1 cellular context compared by ENCODE assay signal in the genomic region with DNA sequence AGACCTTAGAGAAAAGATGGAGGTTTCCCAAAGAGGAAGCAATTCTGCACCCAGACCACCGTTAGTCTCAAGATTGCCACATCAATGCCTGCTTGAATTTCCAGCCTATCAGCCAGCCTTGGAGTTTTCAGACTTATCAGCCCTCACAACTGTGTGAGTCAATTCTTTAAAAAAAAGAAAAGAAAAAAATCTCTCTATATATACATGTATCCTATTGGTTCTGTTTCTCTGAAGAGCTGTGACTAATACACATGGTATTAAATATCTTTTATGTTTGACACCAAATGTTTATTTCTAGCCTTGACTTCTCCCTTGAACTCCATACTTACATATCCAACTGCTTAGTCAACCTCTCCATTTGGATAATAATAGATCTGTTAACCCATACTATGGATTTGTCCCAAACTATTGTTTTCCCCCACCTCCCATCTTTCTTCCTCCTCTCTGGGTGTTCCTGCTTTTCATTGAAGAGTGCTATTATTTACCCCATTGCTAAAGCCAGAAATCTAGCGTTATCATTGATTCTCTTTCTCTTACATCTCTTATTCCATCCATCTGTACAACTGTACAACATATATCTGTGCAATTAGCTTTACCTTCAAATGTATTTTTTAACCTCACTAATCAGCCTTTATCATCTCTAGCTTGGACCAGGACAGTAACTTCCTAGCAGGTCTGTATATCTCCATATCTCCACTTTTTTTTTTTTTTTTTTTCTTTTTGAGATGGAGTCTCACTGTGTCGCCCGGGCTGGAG.
A peak's percentile ranks its signal among the peaks of the same experiment; 100 is the strongest.
TF ChIP-seq lines count a peak whose summit lies in the region.

No MANE protein-coding gene starts in this region.

TF ChIP-seq in K562, 482 proteins besides CTCF, POLR2A, EP300 and RAD21 (continued from another document and continues in another):
- TF ChIP-seq, protein P1, sequence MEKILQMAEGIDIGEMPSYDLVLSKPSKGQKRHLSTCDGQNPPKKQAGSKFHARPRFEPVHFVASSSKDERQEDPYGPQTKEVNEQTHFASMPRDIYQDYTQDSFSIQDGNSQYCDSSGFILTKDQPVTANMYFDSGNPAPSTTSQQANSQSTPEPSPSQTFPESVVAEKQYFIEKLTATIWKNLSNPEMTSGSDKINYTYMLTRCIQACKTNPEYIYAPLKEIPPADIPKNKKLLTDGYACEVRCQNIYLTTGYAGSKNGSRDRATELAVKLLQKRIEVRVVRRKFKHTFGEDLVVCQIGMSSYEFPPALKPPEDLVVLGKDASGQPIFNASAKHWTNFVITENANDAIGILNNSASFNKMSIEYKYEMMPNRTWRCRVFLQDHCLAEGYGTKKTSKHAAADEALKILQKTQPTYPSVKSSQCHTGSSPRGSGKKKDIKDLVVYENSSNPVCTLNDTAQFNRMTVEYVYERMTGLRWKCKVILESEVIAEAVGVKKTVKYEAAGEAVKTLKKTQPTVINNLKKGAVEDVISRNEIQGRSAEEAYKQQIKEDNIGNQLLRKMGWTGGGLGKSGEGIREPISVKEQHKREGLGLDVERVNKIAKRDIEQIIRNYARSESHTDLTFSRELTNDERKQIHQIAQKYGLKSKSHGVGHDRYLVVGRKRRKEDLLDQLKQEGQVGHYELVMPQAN (IDR thresholded peaks at IDR 0.05; ENCODE audit: borderline replicate concordance), result no peak
- TF ChIP-seq, protein P2, sequence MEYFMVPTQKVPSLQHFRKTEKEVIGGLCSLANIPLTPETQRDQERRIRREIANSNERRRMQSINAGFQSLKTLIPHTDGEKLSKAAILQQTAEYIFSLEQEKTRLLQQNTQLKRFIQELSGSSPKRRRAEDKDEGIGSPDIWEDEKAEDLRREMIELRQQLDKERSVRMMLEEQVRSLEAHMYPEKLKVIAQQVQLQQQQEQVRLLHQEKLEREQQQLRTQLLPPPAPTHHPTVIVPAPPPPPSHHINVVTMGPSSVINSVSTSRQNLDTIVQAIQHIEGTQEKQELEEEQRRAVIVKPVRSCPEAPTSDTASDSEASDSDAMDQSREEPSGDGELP (CRISPR knock-in tag; IDR thresholded peaks at IDR 0.05; ENCODE audit: borderline replicate concordance), result no peak
- TF ChIP-seq ETV5 (CRISPR knock-in tag; IDR thresholded peaks at IDR 0.05; ENCODE audit: low read depth) (no peak), PHB2 (IDR thresholded peaks at IDR 0.05; ENCODE audit: low read depth) (no peak), PTRF (tag; IDR thresholded peaks at IDR 0.05) (no peak), TCF3 (CRISPR knock-in tag; IDR thresholded peaks at IDR 0.05) (peak; percentile 22; the same call in 1 of the 2 replicates), BRCA1 (IDR thresholded peaks at IDR 0.05) (no peak), BRCA1 (CRISPR knock-in tag; IDR thresholded peaks at IDR 0.05) (no peak), ZNF232 (CRISPR knock-in tag; IDR thresholded peaks at IDR 0.05) (no peak), SMAD3 (CRISPR knock-in tag; conservative IDR thresholded peaks at IDR 0.05) (no peak), FOSL1 (tag; conservative IDR thresholded peaks at IDR 0.05) (peak; percentile 77), NUFIP1 (IDR thresholded peaks at IDR 0.05; ENCODE audit: partially characterized antibody) (no peak), RCOR1 (IDR thresholded peaks at IDR 0.05; ENCODE audit: borderline replicate concordance in 1 of 2, low read depth in 2 of 2, low read length in 2 of 2) (0 out of 4 replicates have a peak, but pooled peaks of 1 of the 2 experiments have one; percentile 3), PHF21A (IDR thresholded peaks at IDR 0.05; ENCODE audit: borderline replicate concordance, low read depth) (no peak), ETV6 (IDR thresholded peaks at IDR 0.05; ENCODE audit: borderline replicate concordance in 1 of 2, low read depth in 2 of 2, low read length in 1 of 2) (no peak), ETV6 (CRISPR knock-in tag; IDR thresholded peaks at IDR 0.05; ENCODE audit: borderline replicate concordance) (no peak), ZZZ3 (IDR thresholded peaks at IDR 0.05) (no peak), BRD4 (IDR thresholded peaks at IDR 0.05) (no peak), ZNF384 (IDR thresholded peaks at IDR 0.05; ENCODE audit: low read depth, low read length) (peak; percentile 49; the same call in 1 of the 2 replicates), RBM34 (IDR thresholded peaks at IDR 0.05; ENCODE audit: borderline replicate concordance, insufficient read depth, low read length) (no peak), MED1 (CRISPR knock-in tag; IDR thresholded peaks at IDR 0.05; ENCODE audit: borderline replicate concordance) (no peak), NONO (IDR thresholded peaks at IDR 0.05; ENCODE audit: low read depth in 2 of 2, low read length in 1 of 2) (no peak), ADNP (tag; IDR thresholded peaks at IDR 0.05) (0 out of 2 replicates have a peak, but pooled peaks have one; percentile 1), IFI16 (CRISPR knock-in tag; IDR thresholded peaks at IDR 0.05) (no peak), SRSF1 (IDR thresholded peaks at IDR 0.05; ENCODE audit: low read depth, low read length) (no peak), CEBPB (tag; IDR thresholded peaks at IDR 0.05) (peak; percentile 83)
- TF ChIP-seq, protein P3, sequence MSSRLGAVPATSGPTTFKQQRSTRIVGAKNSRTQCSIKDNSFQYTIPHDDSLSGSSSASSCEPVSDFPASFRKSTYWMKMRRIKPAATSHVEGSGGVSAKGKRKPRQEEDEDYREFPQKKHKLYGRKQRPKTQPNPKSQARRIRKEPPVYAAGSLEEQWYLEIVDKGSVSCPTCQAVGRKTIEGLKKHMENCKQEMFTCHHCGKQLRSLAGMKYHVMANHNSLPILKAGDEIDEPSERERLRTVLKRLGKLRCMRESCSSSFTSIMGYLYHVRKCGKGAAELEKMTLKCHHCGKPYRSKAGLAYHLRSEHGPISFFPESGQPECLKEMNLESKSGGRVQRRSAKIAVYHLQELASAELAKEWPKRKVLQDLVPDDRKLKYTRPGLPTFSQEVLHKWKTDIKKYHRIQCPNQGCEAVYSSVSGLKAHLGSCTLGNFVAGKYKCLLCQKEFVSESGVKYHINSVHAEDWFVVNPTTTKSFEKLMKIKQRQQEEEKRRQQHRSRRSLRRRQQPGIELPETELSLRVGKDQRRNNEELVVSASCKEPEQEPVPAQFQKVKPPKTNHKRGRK (tag; IDR thresholded peaks at IDR 0.05), result no peak
- TF ChIP-seq, protein P4, sequence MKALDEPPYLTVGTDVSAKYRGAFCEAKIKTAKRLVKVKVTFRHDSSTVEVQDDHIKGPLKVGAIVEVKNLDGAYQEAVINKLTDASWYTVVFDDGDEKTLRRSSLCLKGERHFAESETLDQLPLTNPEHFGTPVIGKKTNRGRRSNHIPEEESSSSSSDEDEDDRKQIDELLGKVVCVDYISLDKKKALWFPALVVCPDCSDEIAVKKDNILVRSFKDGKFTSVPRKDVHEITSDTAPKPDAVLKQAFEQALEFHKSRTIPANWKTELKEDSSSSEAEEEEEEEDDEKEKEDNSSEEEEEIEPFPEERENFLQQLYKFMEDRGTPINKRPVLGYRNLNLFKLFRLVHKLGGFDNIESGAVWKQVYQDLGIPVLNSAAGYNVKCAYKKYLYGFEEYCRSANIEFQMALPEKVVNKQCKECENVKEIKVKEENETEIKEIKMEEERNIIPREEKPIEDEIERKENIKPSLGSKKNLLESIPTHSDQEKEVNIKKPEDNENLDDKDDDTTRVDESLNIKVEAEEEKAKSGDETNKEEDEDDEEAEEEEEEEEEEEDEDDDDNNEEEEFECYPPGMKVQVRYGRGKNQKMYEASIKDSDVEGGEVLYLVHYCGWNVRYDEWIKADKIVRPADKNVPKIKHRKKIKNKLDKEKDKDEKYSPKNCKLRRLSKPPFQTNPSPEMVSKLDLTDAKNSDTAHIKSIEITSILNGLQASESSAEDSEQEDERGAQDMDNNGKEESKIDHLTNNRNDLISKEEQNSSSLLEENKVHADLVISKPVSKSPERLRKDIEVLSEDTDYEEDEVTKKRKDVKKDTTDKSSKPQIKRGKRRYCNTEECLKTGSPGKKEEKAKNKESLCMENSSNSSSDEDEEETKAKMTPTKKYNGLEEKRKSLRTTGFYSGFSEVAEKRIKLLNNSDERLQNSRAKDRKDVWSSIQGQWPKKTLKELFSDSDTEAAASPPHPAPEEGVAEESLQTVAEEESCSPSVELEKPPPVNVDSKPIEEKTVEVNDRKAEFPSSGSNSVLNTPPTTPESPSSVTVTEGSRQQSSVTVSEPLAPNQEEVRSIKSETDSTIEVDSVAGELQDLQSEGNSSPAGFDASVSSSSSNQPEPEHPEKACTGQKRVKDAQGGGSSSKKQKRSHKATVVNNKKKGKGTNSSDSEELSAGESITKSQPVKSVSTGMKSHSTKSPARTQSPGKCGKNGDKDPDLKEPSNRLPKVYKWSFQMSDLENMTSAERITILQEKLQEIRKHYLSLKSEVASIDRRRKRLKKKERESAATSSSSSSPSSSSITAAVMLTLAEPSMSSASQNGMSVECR (CRISPR knock-in tag; IDR thresholded peaks at IDR 0.05), result no peak
- TF ChIP-seq, protein P5, sequence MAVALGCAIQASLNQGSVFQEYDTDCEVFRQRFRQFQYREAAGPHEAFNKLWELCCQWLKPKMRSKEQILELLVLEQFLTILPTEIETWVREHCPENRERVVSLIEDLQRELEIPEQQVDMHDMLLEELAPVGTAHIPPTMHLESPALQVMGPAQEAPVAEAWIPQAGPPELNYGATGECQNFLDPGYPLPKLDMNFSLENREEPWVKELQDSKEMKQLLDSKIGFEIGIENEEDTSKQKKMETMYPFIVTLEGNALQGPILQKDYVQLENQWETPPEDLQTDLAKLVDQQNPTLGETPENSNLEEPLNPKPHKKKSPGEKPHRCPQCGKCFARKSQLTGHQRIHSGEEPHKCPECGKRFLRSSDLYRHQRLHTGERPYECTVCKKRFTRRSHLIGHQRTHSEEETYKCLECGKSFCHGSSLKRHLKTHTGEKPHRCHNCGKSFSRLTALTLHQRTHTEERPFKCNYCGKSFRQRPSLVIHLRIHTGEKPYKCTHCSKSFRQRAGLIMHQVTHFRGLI (CRISPR knock-in tag; IDR thresholded peaks at IDR 0.05), result no peak
- TF ChIP-seq, protein P6, sequence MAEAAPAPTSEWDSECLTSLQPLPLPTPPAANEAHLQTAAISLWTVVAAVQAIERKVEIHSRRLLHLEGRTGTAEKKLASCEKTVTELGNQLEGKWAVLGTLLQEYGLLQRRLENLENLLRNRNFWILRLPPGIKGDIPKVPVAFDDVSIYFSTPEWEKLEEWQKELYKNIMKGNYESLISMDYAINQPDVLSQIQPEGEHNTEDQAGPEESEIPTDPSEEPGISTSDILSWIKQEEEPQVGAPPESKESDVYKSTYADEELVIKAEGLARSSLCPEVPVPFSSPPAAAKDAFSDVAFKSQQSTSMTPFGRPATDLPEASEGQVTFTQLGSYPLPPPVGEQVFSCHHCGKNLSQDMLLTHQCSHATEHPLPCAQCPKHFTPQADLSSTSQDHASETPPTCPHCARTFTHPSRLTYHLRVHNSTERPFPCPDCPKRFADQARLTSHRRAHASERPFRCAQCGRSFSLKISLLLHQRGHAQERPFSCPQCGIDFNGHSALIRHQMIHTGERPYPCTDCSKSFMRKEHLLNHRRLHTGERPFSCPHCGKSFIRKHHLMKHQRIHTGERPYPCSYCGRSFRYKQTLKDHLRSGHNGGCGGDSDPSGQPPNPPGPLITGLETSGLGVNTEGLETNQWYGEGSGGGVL (CRISPR knock-in tag; IDR thresholded peaks at IDR 0.05), result no peak
- TF ChIP-seq, protein P7, sequence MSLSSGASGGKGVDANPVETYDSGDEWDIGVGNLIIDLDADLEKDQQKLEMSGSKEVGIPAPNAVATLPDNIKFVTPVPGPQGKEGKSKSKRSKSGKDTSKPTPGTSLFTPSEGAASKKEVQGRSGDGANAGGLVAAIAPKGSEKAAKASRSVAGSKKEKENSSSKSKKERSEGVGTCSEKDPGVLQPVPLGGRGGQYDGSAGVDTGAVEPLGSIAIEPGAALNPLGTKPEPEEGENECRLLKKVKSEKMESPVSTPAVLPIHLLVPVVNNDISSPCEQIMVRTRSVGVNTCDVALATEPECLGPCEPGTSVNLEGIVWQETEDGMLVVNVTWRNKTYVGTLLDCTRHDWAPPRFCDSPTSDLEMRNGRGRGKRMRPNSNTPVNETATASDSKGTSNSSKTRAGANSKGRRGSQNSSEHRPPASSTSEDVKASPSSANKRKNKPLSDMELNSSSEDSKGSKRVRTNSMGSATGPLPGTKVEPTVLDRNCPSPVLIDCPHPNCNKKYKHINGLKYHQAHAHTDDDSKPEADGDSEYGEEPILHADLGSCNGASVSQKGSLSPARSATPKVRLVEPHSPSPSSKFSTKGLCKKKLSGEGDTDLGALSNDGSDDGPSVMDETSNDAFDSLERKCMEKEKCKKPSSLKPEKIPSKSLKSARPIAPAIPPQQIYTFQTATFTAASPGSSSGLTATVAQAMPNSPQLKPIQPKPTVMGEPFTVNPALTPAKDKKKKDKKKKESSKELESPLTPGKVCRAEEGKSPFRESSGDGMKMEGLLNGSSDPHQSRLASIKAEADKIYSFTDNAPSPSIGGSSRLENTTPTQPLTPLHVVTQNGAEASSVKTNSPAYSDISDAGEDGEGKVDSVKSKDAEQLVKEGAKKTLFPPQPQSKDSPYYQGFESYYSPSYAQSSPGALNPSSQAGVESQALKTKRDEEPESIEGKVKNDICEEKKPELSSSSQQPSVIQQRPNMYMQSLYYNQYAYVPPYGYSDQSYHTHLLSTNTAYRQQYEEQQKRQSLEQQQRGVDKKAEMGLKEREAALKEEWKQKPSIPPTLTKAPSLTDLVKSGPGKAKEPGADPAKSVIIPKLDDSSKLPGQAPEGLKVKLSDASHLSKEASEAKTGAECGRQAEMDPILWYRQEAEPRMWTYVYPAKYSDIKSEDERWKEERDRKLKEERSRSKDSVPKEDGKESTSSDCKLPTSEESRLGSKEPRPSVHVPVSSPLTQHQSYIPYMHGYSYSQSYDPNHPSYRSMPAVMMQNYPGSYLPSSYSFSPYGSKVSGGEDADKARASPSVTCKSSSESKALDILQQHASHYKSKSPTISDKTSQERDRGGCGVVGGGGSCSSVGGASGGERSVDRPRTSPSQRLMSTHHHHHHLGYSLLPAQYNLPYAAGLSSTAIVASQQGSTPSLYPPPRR (CRISPR knock-in tag; IDR thresholded peaks at IDR 0.05; ENCODE audit: borderline replicate concordance), result no peak
- TF ChIP-seq, protein P8, sequence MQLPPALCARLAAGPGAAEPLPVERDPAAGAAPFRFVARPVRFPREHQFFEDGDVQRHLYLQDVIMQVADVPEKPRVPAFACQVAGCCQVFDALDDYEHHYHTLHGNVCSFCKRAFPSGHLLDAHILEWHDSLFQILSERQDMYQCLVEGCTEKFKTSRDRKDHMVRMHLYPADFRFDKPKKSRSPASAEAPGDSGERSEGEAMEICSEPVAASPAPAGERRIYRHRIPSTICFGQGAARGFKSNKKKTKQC (CRISPR knock-in tag; IDR thresholded peaks at IDR 0.05), result no peak
- TF ChIP-seq, protein P9, sequence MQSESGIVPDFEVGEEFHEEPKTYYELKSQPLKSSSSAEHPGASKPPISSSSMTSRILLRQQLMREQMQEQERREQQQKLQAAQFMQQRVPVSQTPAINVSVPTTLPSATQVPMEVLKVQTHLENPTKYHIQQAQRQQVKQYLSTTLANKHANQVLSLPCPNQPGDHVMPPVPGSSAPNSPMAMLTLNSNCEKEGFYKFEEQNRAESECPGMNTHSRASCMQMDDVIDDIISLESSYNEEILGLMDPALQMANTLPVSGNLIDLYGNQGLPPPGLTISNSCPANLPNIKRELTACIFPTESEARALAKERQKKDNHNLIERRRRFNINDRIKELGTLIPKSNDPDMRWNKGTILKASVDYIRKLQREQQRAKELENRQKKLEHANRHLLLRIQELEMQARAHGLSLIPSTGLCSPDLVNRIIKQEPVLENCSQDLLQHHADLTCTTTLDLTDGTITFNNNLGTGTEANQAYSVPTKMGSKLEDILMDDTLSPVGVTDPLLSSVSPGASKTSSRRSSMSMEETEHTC (IDR thresholded peaks at IDR 0.05), result no peak
- TF ChIP-seq, protein P10, sequence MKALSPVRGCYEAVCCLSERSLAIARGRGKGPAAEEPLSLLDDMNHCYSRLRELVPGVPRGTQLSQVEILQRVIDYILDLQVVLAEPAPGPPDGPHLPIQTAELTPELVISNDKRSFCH (CRISPR knock-in tag; IDR thresholded peaks at IDR 0.05), result no peak
- TF ChIP-seq, protein P10 (tag; IDR thresholded peaks at IDR 0.05), result no peak
